8 cellular contexts compared by ENCODE assay signal in genomic region chr2:180980943-180981898, GRCh38. TPM values are rescaled to one million over a fixed set of nuclear protein-coding genes. Genes with fewer than 3 reads are reported as not detected.
A peak's percentile ranks its signal among the peaks of the same experiment; 100 is the strongest.
DNase-seq lines count a peak whose midpoint lies in the region; ATAC-seq and TF ChIP-seq lines count a peak whose summit lies in the region.

No MANE protein-coding gene starts in this region.

- H3K9ac ChIP-seq in iPS-20b (ENCODE audit: low read depth, low read length), result peak overlapping the region; percentile 93

- ATAC-seq in HG03039 (IDR thresholded peaks at IDR 0.05; ENCODE audit: unreplicated experiment) (peak; percentile 12), RWPE2 (ENCODE audit: low read depth) (no peak), body of pancreas (peak; percentile 9)

- no peaks in the 10 kb centered on the region for H3K27me3 ChIP-seq in RWPE2 (ENCODE audit: insufficient read depth, poor library complexity, severe bottlenecking)
- H3K27me3 ChIP-seq in body of pancreas, result no peaks in the 10 kb centered on the region
- peaks cover 3% of the 10 kb centered on the region; the same call in 1 of the 2 replicates for H3K27me3 ChIP-seq in iPS-20b (ENCODE audit: insufficient read depth, low read length)

- H3K36me3 ChIP-seq in RWPE2 (ENCODE audit: low read depth) (peaks cover 30% of the 10 kb centered on the region), body of pancreas (replicated peaks in 1 of 2; ENCODE audit: insufficient read depth in 1 of 2, low read depth in 2 of 2) (no peaks in the 10 kb centered on the region), iPS-20b (ENCODE audit: insufficient read depth, low read depth, low read length) (peaks cover 30% of the 10 kb centered on the region; the same call in 1 of the 2 replicates)

- 0 to 1% methylated on average over 46 to 73 of the region's 81 CpGs for WGBS in body of pancreas, 2 donors

- TF ChIP-seq CTCF in RWPE2 (IDR thresholded peaks at IDR 0.05; ENCODE audit: poor library complexity, severe bottlenecking), result no peak
- TF ChIP-seq CTCF in body of pancreas (IDR thresholded peaks at IDR 0.05), result no peak

- TF ChIP-seq POLR2A in body of pancreas (IDR thresholded peaks at IDR 0.05), result peak in 1 of 3 donors; percentile 6

- H3K9me3 ChIP-seq in RWPE2 (ENCODE audit: severe bottlenecking) (no peaks in the 10 kb centered on the region), body of pancreas (no peaks in the 10 kb centered on the region), iPS-20b (ENCODE audit: insufficient read depth, low read depth, low read length) (no peaks in the 10 kb centered on the region)

- H3K27ac ChIP-seq in RWPE2 (ENCODE audit: poor library complexity, severe bottlenecking) (peak overlapping the region; percentile 76), body of pancreas (peak overlapping the region; percentile 82 to 87 (median 86)), iPS-20b (ENCODE audit: low read length) (peak overlapping the region; percentile 64)

- H3K4me1 ChIP-seq in RWPE2 (ENCODE audit: insufficient read depth, poor library complexity, severe bottlenecking) (peaks cover 28% of the 10 kb centered on the region), body of pancreas (peaks cover 47% of the 10 kb centered on the region), iPS-20b (ENCODE audit: insufficient read depth, low read length) (peaks cover 33% of the 10 kb centered on the region)

- DNase-seq in NCI-H1694 treated with DMSO at 0.1 percent for 48 hours (lab: John Stamatoyannopoulos, UW), result peak; percentile 43
- DNase-seq in NCI-H1694 (lab: John Stamatoyannopoulos, UW), result no peak
- DNase-seq in RWPE2 (ENCODE audit: low spot score), result no peak
- peak in 3 of 4 donors; percentile 15 to 44 (median 19) for DNase-seq in body of pancreas
- DNase-seq in skeletal muscle cell (ENCODE audit: low read depth), result no peak
- no peak for DNase-seq in NCI-H226

- H3K4me3 ChIP-seq in RWPE2 (ENCODE audit: severe bottlenecking) (peak overlapping the region; percentile 96), body of pancreas (peak overlapping the region in 1 of 2 donors; percentile 53), iPS-20b (ENCODE audit: low read length) (peak overlapping the region; percentile 81), skeletal muscle cell (ENCODE audit: low read depth, low read length) (peak overlapping the region; percentile 82)

- intact Hi-C loops in body of pancreas (cut with DNase I), result no loop called here

RNA-seq across cellular contexts. Expression of gene UBE2E3, which starts 0.8 kb away (rescaled TPM):
- total RNA-seq in body of pancreas, result 10 to 100 TPM; 30.3 to 38.7 TPM

Comparison
In these comparisons a context has a peak if more than half of its experiments do, and no peak if none do; other contexts are left out.
1. DNase-seq: peak in NCI-H1694 treated with DMSO at 0.1 percent for 48 hours (single experiment) and body of pancreas (3 of 4); none in NCI-H1694 (single experiment), RWPE2 (single experiment), skeletal muscle cell (single experiment) and NCI-H226 (single experiment).
2. Peak in every context shown above with its lines, with median percentiles within 50 percentile points of each other: H3K27ac ChIP-seq.